ENCODE assay signal across 23 cellular contexts in the genomic region with DNA sequence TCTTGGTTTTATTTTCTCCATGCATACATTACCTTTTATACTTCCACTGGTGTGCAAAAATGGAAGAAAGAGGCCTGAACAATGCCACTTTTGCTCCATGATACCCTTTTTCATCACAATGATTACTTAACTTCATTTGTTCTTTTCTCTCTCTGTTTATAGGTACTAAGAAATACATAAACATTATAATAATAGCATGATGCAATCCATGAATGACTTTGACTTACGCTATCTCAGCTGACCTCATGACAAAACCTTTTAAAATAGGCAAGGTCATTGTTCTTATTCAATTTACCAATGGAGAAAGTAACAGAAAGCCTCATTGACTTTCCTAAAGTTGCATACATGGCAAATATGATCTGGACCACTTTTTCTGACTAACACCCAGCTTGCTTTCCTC.
A peak's percentile ranks its signal among the peaks of the same experiment; 100 is the strongest.
DNase-seq lines count a peak whose midpoint lies in the region; ATAC-seq, FAIRE-seq and TF ChIP-seq lines count a peak whose summit lies in the region.
"Had no signal": no experiment of that assay in that cellular context is flagged by ENCODE, and none has a peak within 500 bp of the region (broad histone marks: within the 10 kb centered on the region; RNA-seq: fewer than 3 reads in every experiment).

No MANE protein-coding gene starts in this region.

- WGBS in HepG2 (ENCODE audit: low lambda C conversion rate) = 7% methylated on average over 1 of the region's 1 CpG
- WGBS in right lobe of liver (ENCODE audit: insufficient coverage, low coverage, low lambda C conversion rate, missing lambda C conversion rate) = 77% methylated on average over 1 of the region's 1 CpG
- WGBS in K562 (ENCODE audit: insufficient coverage, low coverage, missing lambda C conversion rate) = 43% methylated on average over 1 of the region's 1 CpG
- 70 to 86% (median 80%) methylated on average over 1 of the region's 1 CpG for WGBS in heart left ventricle, 4 donors

- no peak overlapping the region for H3K4me3 Mint-ChIP-seq in HFFc6
- H3K4me3 Mint-ChIP-seq: B cell; CD4-positive, alpha-beta T cell; CD8-positive, alpha-beta memory T cell had no signal

- DNase-seq in HepG2 (ENCODE audit: low spot score) (no peak), right lobe of liver (no peak), K562 (ENCODE audit: extremely low read depth in 1 of 4, low spot score in 3 of 4) (no peak), iris pigment epithelial cell (ENCODE audit: low read depth) (peak; percentile 7), HFFc6 (no peak), heart left ventricle (no peak)
- DNase-seq in stimulated activated CD4-positive, alpha-beta T cell treated with anti-CD3 and anti-CD28 coated beads, Interleukin-12 subunit alpha, Interleukin-12 subunit beta, amount 100 ng/mL, for 4 hours = no peak
- DNase-seq: CD4-positive, alpha-beta T cell; CD8-positive, alpha-beta memory T cell; DMS 273 treated with DMSO at 0.1 percent for 48 hours; DMS79; GF-D8; GOT3 had no signal

- TF ChIP-seq RAD21 in HepG2 (CRISPR knock-in tag; IDR thresholded peaks at IDR 0.05) = no peak
- TF ChIP-seq RAD21 in K562 (CRISPR knock-in tag; conservative IDR thresholded peaks at IDR 0.05 in 1 of 2, IDR thresholded peaks at IDR 0.05 in 1 of 2) = no peak

- H3K27ac ChIP-seq in HepG2 (ENCODE audit: extremely low read length, insufficient read depth, low read length) (no peak overlapping the region), right lobe of liver (no peak overlapping the region), K562 (ENCODE audit: extremely low read depth, low read depth, low read length) (no peak overlapping the region), heart left ventricle (no peak overlapping the region)
- H3K27ac ChIP-seq: 22Rv1, BLaER1, C4-2B had no signal

- H3K36me3 ChIP-seq in HepG2 (replicated peaks in 1 of 2; ENCODE audit: control insufficient read depth in 1 of 2, insufficient read depth in 2 of 2, low read length in 2 of 2) (no peaks in the 10 kb centered on the region), right lobe of liver (no peaks in the 10 kb centered on the region), K562 (ENCODE audit: control insufficient read depth, insufficient read depth, low read length) (no peaks in the 10 kb centered on the region), heart left ventricle (no peaks in the 10 kb centered on the region)
- H3K36me3 ChIP-seq: BLaER1, HAP-1 had no signal

- H3K9ac ChIP-seq in HepG2 (ENCODE audit: insufficient read depth, low read depth, low read length) (no peak overlapping the region), K562 (ENCODE audit: insufficient read depth in 1 of 2, low read depth in 2 of 2, low read length in 2 of 2) (no peak overlapping the region)
- H3K9ac ChIP-seq: BLaER1 had no signal

- H3K27me3 Mint-ChIP-seq in HFFc6 (ENCODE audit: insufficient read depth) = no peaks in the 10 kb centered on the region; the same call in 1 of the 2 replicates
- H3K27me3 Mint-ChIP-seq: B cell; CD4-positive, alpha-beta T cell had no signal

- no peak for TF ChIP-seq EP300 in HepG2 (IDR thresholded peaks at IDR 0.05; ENCODE audit: low read depth in 2 of 2, low read length in 2 of 2)
- no peak for TF ChIP-seq EP300 in HepG2 (CRISPR knock-in tag; IDR thresholded peaks at IDR 0.05; ENCODE audit: borderline replicate concordance)
- no peak for TF ChIP-seq EP300 in K562 (IDR thresholded peaks at IDR 0.05; ENCODE audit: low read length)

- FAIRE-seq in HepG2 (lab: Jason Lieb, UNC) (no peak), K562 (lab: Jason Lieb, UNC) (no peak)
- FAIRE-seq: A204.1, D721Med, GM12891, GM18507, H54 had no signal

- intact Hi-C loops in HepG2 (cut with micrococcal nuclease; ENCODE audit: unreplicated experiment) = no loop called here
- intact Hi-C loops in right lobe of liver (cut with DNase I) = no loop called here
- intact Hi-C loops in K562 (cut with micrococcal nuclease) = no loop called here
- intact Hi-C loops in heart left ventricle (cut with DNase I) = no loop called here

- POLR2A ChIA-PET in HepG2 (lab: Yijun Ruan, JAX) (no interaction called here), K562 (lab: Yijun Ruan, JAX) (interaction anchor here (0.7 kb wide), 1 partner anchor 22 kb away, joined by 3 read pairs; no protein-coding TSS in a partner anchor)

- H2AFZ ChIP-seq in HepG2 (ENCODE audit: low read length) (no peak overlapping the region), K562 (ENCODE audit: low read depth, low read length) (no peak overlapping the region)

- H3K4me1 ChIP-seq in HepG2 (ENCODE audit: insufficient read depth, low read length) (no peaks in the 10 kb centered on the region), right lobe of liver (no peaks in the 10 kb centered on the region), K562 (replicated peaks in 1 of 2; ENCODE audit: control insufficient read depth in 2 of 2, insufficient read depth in 2 of 2, low read length in 2 of 2) (no peaks in the 10 kb centered on the region; a peak in 1 of 5 replicates), heart left ventricle (peaks cover 0 to 12% (median 4%) of the 10 kb centered on the region in 12 donors)
- H3K4me1 ChIP-seq: BLaER1, HAP-1 had no signal

- H3K79me2 ChIP-seq in HepG2 (ENCODE audit: insufficient read depth, low read length) (no peaks in the 10 kb centered on the region), K562 (ENCODE audit: control insufficient read depth, insufficient read depth, low read length) (no peaks in the 10 kb centered on the region)

- no peaks in the 10 kb centered on the region for H4K20me1 ChIP-seq in HepG2 (ENCODE audit: insufficient read depth, low read length)
- H4K20me1 ChIP-seq in K562 (replicated peaks; ENCODE audit: control insufficient read depth, insufficient read depth, low read length) = no peaks in the 10 kb centered on the region
- H4K20me1 ChIP-seq: BLaER1 had no signal

- no peak for TF ChIP-seq POLR2A in HepG2 (IDR thresholded peaks at IDR 0.05; ENCODE audit: insufficient read depth in 1 of 2, low read depth in 2 of 2, low read length in 2 of 2)
- no peak for TF ChIP-seq POLR2A in right lobe of liver (IDR thresholded peaks at IDR 0.05)
- no peak for TF ChIP-seq POLR2A in K562 (conservative IDR thresholded peaks at IDR 0.05)
- no peak for TF ChIP-seq POLR2A in heart left ventricle (IDR thresholded peaks at IDR 0.05)

- H3K36me3 Mint-ChIP-seq in HFFc6 (ENCODE audit: low read depth) = no peaks in the 10 kb centered on the region
- H3K36me3 Mint-ChIP-seq: CD8-positive, alpha-beta memory T cell had no signal

- TF ChIP-seq CTCF in HepG2 (CRISPR knock-in tag; IDR thresholded peaks at IDR 0.05) = no peak
- TF ChIP-seq CTCF in right lobe of liver (IDR thresholded peaks at IDR 0.05) = no peak
- TF ChIP-seq CTCF in K562 (IDR thresholded peaks at IDR 0.05 in 2 of 3, conservative IDR thresholded peaks at IDR 0.05 in 1 of 3; ENCODE audit: insufficient read depth in 2 of 3, low read depth in 1 of 3, low read length in 3 of 3) = no peak
- no peak for TF ChIP-seq CTCF in HFFc6 (IDR thresholded peaks at IDR 0.05)
- no peak for TF ChIP-seq CTCF in heart left ventricle (IDR thresholded peaks at IDR 0.05)

- no peaks in the 10 kb centered on the region for H3K9me1 ChIP-seq in K562 (ENCODE audit: control insufficient read depth, insufficient read depth, low read length)

- H3K27me3 ChIP-seq in HepG2 (ENCODE audit: control insufficient read depth in 1 of 2, insufficient read depth in 2 of 2, low read length in 2 of 2) (peaks cover 2 to 29% of the 10 kb centered on the region in 2 experiments; a peak in 4 of 5 replicates), right lobe of liver (no peaks in the 10 kb centered on the region), K562 (ENCODE audit: control insufficient read depth in 2 of 2, insufficient read depth in 2 of 2, low read length in 2 of 2) (peaks cover 0 to 17% of the 10 kb centered on the region in 2 experiments; a peak in 2 of 5 replicates), heart left ventricle (no peaks in the 10 kb centered on the region)
- H3K27me3 ChIP-seq: BLaER1 had no signal

- no peaks in the 10 kb centered on the region for H3K9me3 Mint-ChIP-seq in HFFc6
- H3K9me3 Mint-ChIP-seq: CD4-positive, alpha-beta T cell; CD8-positive, alpha-beta memory T cell had no signal

- no peaks in the 10 kb centered on the region for H3K9me3 ChIP-seq in HepG2 (ENCODE audit: low read length)
- no peaks in the 10 kb centered on the region for H3K9me3 ChIP-seq in right lobe of liver
- no peaks in the 10 kb centered on the region; the same call in 1 of the 2 replicates for H3K9me3 ChIP-seq in K562 (replicated peaks; ENCODE audit: control insufficient read depth, insufficient read depth, low read depth, low read length)
- H3K9me3 ChIP-seq in heart left ventricle = no peaks in the 10 kb centered on the region
- H3K9me3 ChIP-seq: BLaER1, HAP-1 had no signal

- in situ Hi-C loops in HepG2 (cut with HindIII; ENCODE audit: extremely low pct_ligation_motif_present, low pct_unique_long_range_greater_than_20kb) (no loop called here), K562 (cut with MboI) (no loop called here)

- H3K4me3 ChIP-seq in HepG2 (replicated peaks in 1 of 3; ENCODE audit: insufficient read depth in 1 of 3, low read depth in 2 of 3, low read length in 3 of 3) (no peak overlapping the region), right lobe of liver (no peak overlapping the region), K562 (no peak overlapping the region), heart left ventricle (no peak overlapping the region)
- H3K4me3 ChIP-seq: BLaER1, HAP-1 had no signal

- CTCF ChIA-PET in HepG2 (lab: Yijun Ruan, JAX; ENCODE audit: low intra/inter-chr PET ratio, low total read pairs) = no interaction called here
- CTCF ChIA-PET in K562 (lab: Yijun Ruan, JAX; ENCODE audit: low intra/inter-chr PET ratio) = no interaction called here

- H3K4me2 ChIP-seq in HepG2 (ENCODE audit: low read depth, low read length) (no peak overlapping the region), K562 (ENCODE audit: insufficient read depth, low read length) (no peak overlapping the region)
- H3K4me2 ChIP-seq: BLaER1 had no signal

- no peak for ATAC-seq in HepG2
- no peak for ATAC-seq in right lobe of liver
- ATAC-seq in K562 = no peak
- no peak for ATAC-seq in heart left ventricle

- H3K4me1 Mint-ChIP-seq in HFFc6 (ENCODE audit: low read depth) = no peaks in the 10 kb centered on the region
- H3K4me1 Mint-ChIP-seq: B cell; CD8-positive, alpha-beta memory T cell had no signal

- no TSS peak for BruUV-seq in HepG2 (replicated peaks; lab: Mats Ljungman, UMichigan)
- BruUV-seq in K562 (replicated peaks; lab: Mats Ljungman, UMichigan) = no TSS peak

- no peak overlapping the region for H3K27ac Mint-ChIP-seq in HFFc6
- H3K27ac Mint-ChIP-seq: B cell; CD4-positive, alpha-beta T cell; CD8-positive, alpha-beta memory T cell had no signal

TF ChIP-seq in HepG2, 621 proteins besides CTCF, POLR2A, EP300 and RAD21:
- TF ChIP-seq ATF7 (IDR thresholded peaks at IDR 0.05) (0 out of 2 replicates have a peak, but pooled peaks have one; percentile 19), ATF7 (CRISPR knock-in tag; IDR thresholded peaks at IDR 0.05) (no peak), ELF4 (CRISPR knock-in tag; IDR thresholded peaks at IDR 0.05; ENCODE audit: borderline replicate concordance) (no peak)

TF ChIP-seq in K562, 482 proteins besides CTCF, POLR2A, EP300 and RAD21 (continues in another document):
- no peak for TF ChIP-seq RBM14 (IDR thresholded peaks at IDR 0.05; ENCODE audit: borderline replicate concordance, insufficient read depth, low read depth, low read length)
- TF ChIP-seq MAFG (tag; conservative IDR thresholded peaks at IDR 0.05) = 0 out of 2 replicates have a peak, but pooled peaks have one; percentile 9
- peak; percentile 80 for TF ChIP-seq CEBPB (tag; IDR thresholded peaks at IDR 0.05)
- no peak for TF ChIP-seq KDM1A (IDR thresholded peaks at IDR 0.05)
- 0 out of 2 replicates have a peak, but pooled peaks have one; percentile 24 for TF ChIP-seq SOX6 (IDR thresholded peaks at IDR 0.05)
